Comparison of ENCODE assay signal across 8 cellular contexts in the genomic region with DNA sequence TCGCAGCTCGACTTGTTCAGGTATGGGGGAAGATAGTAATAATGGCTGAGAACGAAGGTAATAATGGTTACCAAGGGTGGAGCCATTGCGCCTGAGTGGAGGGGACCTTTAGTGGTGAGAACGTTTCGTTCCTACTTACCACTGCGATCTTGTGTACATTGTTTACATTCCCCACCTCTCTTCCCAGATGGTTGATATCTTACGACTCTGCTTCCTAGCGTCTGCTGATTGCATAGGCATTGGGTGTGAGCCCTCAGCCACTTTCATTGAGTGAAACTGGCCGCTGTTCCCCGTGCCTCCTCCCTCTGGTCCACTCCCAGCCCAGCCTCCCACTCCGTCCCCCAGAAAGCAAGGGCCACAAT. TPM values are rescaled to one million over a fixed set of nuclear protein-coding genes. Genes with fewer than 3 reads are reported as not detected.
DNase-seq lines count a peak whose midpoint lies in the region; ATAC-seq and TF ChIP-seq lines count a peak whose summit lies in the region.

No MANE protein-coding gene starts in this region.

- H3K4me1 Mint-ChIP-seq in activated T-cell treated with anti-CD3 and anti-CD28 coated beads, Interleukin-2, amount 50 U/mL, for 24 hours (ENCODE audit: low read depth): peaks cover 29% of the 10 kb centered on the region
- H3K4me1 Mint-ChIP-seq in progenitor cell of endocrine pancreas (ENCODE audit: low read depth): peaks cover 6% of the 10 kb centered on the region

- H3K4me3 ChIP-seq in SK-N-MC (peak overlapping the region; percentile 94), fibroblast of mammary gland (ENCODE audit: control insufficient read depth, low read depth, low read length) (peak overlapping the region; percentile 81)

- no peak for TF ChIP-seq CTCF in fibroblast of mammary gland (conservative IDR thresholded peaks at IDR 0.05; ENCODE audit: control insufficient read depth, insufficient read depth, low read depth, low read length)
- no peak for TF ChIP-seq CTCF in progenitor cell of endocrine pancreas (IDR thresholded peaks at IDR 0.05; ENCODE audit: unreplicated experiment)

- peak overlapping the region; percentile 90; the same call in 1 of the 2 replicates for H3K27ac ChIP-seq in SK-N-MC

- DNase-seq in activated T-cell treated with anti-CD3 and anti-CD28 coated beads, Interleukin-2, amount 50 U/mL, for 24 hours: no peak
- DNase-seq in activated T-cell treated with anti-CD3 and anti-CD28 coated beads for 4 hours: no peak
- no peak for DNase-seq in SK-N-MC (ENCODE audit: low read depth, low spot score)
- DNase-seq in fibroblast of mammary gland (ENCODE audit: low read depth): peak; percentile 9
- DNase-seq in progenitor cell of endocrine pancreas (ENCODE audit: low spot score, unreplicated experiment): no peak

- peaks cover 13% of the 10 kb centered on the region; the same call in 1 of the 2 replicates for H3K36me3 ChIP-seq in SK-N-MC (ENCODE audit: insufficient read depth, low read length)

- H3K27me3 Mint-ChIP-seq in activated T-cell treated with anti-CD3 and anti-CD28 coated beads, Interleukin-2, amount 50 U/mL, for 24 hours: peaks cover 23% of the 10 kb centered on the region
- H3K27me3 Mint-ChIP-seq in progenitor cell of endocrine pancreas: no peaks in the 10 kb centered on the region

- H3K4me3 Mint-ChIP-seq in activated T-cell treated with anti-CD3 and anti-CD28 coated beads, Interleukin-2, amount 50 U/mL, for 24 hours: peak overlapping the region; percentile 97
- H3K4me3 Mint-ChIP-seq in progenitor cell of endocrine pancreas (ENCODE audit: low read depth): peak overlapping the region; percentile 99

- H3K9ac ChIP-seq in SK-N-MC (ENCODE audit: insufficient read length): peak overlapping the region; percentile 81

- H3K9me3 ChIP-seq in SK-N-MC (ENCODE audit: low read depth, low read length): no peaks in the 10 kb centered on the region

- peak; percentile 6 for ATAC-seq in HG02981 (IDR thresholded peaks at IDR 0.05; ENCODE audit: unreplicated experiment)
- ATAC-seq in GM21423 (IDR thresholded peaks at IDR 0.05; ENCODE audit: unreplicated experiment): no peak
- no peak for ATAC-seq in GM18519 (IDR thresholded peaks at IDR 0.05; ENCODE audit: low FRiP score, unreplicated experiment)

- peaks cover 29% of the 10 kb centered on the region for H3K36me3 Mint-ChIP-seq in activated T-cell treated with anti-CD3 and anti-CD28 coated beads, Interleukin-2, amount 50 U/mL, for 24 hours (ENCODE audit: low read depth)
- H3K36me3 Mint-ChIP-seq in progenitor cell of endocrine pancreas (ENCODE audit: insufficient read depth): peaks cover 3% of the 10 kb centered on the region

- H3K9me3 Mint-ChIP-seq in activated T-cell treated with anti-CD3 and anti-CD28 coated beads, Interleukin-2, amount 50 U/mL, for 24 hours: no peaks in the 10 kb centered on the region
- H3K9me3 Mint-ChIP-seq in progenitor cell of endocrine pancreas (ENCODE audit: low read depth): peaks cover 15% of the 10 kb centered on the region

- H3K27ac Mint-ChIP-seq in activated T-cell treated with anti-CD3 and anti-CD28 coated beads, Interleukin-2, amount 50 U/mL, for 24 hours: peak overlapping the region; percentile 97
- peak overlapping the region; percentile 99 for H3K27ac Mint-ChIP-seq in progenitor cell of endocrine pancreas

RNA-seq across cellular contexts. Expression of gene IGBP1, which starts 0.8 kb away (rescaled TPM):
- total RNA-seq in progenitor cell of endocrine pancreas: 58.8 and 60.1 TPM in 2 replicates

RNA-seq across cellular contexts. Expression of gene DGAT2L6, which starts 43.2 kb away (rescaled TPM):
- not detected in 2 replicates for total RNA-seq in progenitor cell of endocrine pancreas
